In the genomic region with DNA sequence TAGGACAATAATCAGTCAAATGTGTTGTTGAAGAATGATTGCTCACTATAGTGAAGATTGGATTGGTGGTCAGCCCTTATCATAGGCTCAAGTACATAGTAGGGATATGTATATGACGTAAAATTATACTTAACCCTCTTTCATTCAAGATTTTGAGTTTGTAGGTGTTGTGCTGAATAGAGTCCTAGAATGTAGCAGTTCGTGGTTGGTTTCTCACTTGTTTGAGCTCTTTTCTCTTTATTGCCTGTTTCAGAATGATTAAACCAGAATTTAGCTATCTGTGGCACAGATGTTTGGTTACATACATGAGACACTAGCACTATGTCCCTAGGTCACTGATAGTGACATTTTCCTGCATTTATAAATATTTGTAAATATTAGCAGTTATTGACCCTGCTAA, we compare ENCODE assay signal across 13 cellular contexts. TPM values are rescaled to one million over a fixed set of nuclear protein-coding genes. Genes with fewer than 3 reads are reported as not detected.
"Had no signal": no experiment of that assay in that cellular context is flagged by ENCODE, and none has a peak within 500 bp of the region (broad histone marks: within the 10 kb centered on the region; RNA-seq: fewer than 3 reads in every experiment).

No MANE protein-coding gene starts in this region.

- H3K27ac Mint-ChIP-seq: neural progenitor cell had no signal

- H3K4me3 ChIP-seq: esophagus muscularis mucosa, neural progenitor cell, ovary had no signal

- H3K36me3 Mint-ChIP-seq: neural progenitor cell had no signal

- H3K36me3 ChIP-seq: esophagus muscularis mucosa, neural progenitor cell, ovary had no signal

- H3K27ac ChIP-seq: esophagus muscularis mucosa, neural progenitor cell, ovary had no signal

- DNase-seq: anterior cingulate cortex; hypothalamus; ovary; stimulated activated CD4-positive, alpha-beta T cell treated with anti-CD3 and anti-CD28 coated beads, Interleukin-4, amount 100 ng/mL, for 1 hour; stimulated activated CD8-positive, alpha-beta memory T cell treated with anti-CD3 and anti-CD28 coated beads, Interleukin-4, amount 100 ng/mL, for 48 hours had no signal

- H3K27me3 Mint-ChIP-seq: activated naive CD8-positive, alpha-beta T cell had no signal

- H3K27me3 ChIP-seq: esophagus muscularis mucosa, neural progenitor cell, ovary had no signal

- H3K9me3 ChIP-seq: esophagus muscularis mucosa, ovary had no signal

- H3K9me3 Mint-ChIP-seq: activated T-helper 1 cell treated with anti-CD3 and anti-CD28 coated beads, Interleukin-12 subunit alpha, Interleukin-12 subunit beta, Interleukin-2, Interleukin-4 antibody, amounts not matched to agents 30 ng/mL and 10 ng/mL and 1 ng/mL, durations not matched to agents 14 hours and 24 hours and 36 hours; neural progenitor cell; WTC11 had no signal

- ATAC-seq: WTC11 had no signal

- H3K4me1 ChIP-seq: neural progenitor cell had no signal

- H3K4me3 Mint-ChIP-seq: activated naive CD8-positive, alpha-beta T cell; activated T-helper 1 cell treated with anti-CD3 and anti-CD28 coated beads, Interleukin-12 subunit alpha, Interleukin-12 subunit beta, Interleukin-2, Interleukin-4 antibody, amounts not matched to agents 30 ng/mL and 10 ng/mL and 1 ng/mL, durations not matched to agents 14 hours and 24 hours and 36 hours; neural progenitor cell; WTC11 had no signal

- H3K4me1 Mint-ChIP-seq: neural progenitor cell had no signal

RNA-seq across cellular contexts. Expression of gene ZFY, which starts 15.5 kb away (rescaled TPM):
- total RNA-seq: chondrocyte, mesenteric fat pad, urinary bladder had no signal
